Comparison of ENCODE assay signal across 17 cellular contexts in genomic region chr7:1985071-1985470, GRCh38.
DNase-seq lines count a peak whose midpoint lies in the region; ATAC-seq lines count a peak whose summit lies in the region.
"Had no signal": no experiment of that assay in that cellular context is flagged by ENCODE, and none has a peak within 500 bp of the region (broad histone marks: within the 10 kb centered on the region; RNA-seq: fewer than 3 reads in every experiment).

No MANE protein-coding gene starts in this region.

- peaks cover 24% of the 10 kb centered on the region for H3K4me1 Mint-ChIP-seq in T-helper 2 cell treated with Interferon-gamma antibody and Interleukin-4, amounts not matched to agents 5 μg/mL and 100 μg/mL, for 36 hours (ENCODE audit: low read depth)
- H3K4me1 Mint-ChIP-seq in CD4-positive, CD25-positive, alpha-beta regulatory T cell, result peaks cover 11 to 40% (median 24%) of the 10 kb centered on the region in 4 donors
- peaks cover 23 to 42% (median 38%) of the 10 kb centered on the region in 4 donors for H3K4me1 Mint-ChIP-seq in naive thymus-derived CD8-positive, alpha-beta T cell

- DNase-seq in T-helper 2 cell treated with Interferon-gamma antibody and Interleukin-4, amounts not matched to agents 5 μg/mL and 100 μg/mL, for 36 hours (ENCODE audit: low spot score), result no peak
- DNase-seq in T-helper 2 cell (no peak), left cardiac atrium (peak; percentile 11), NCI-H1436 treated with DMSO at 0.1 percent for 48 hours (lab: John Stamatoyannopoulos, UW) (no peak), NCI-H2081 (lab: John Stamatoyannopoulos, UW) (no peak)
- no peak for DNase-seq in CD4-positive, CD25-positive, alpha-beta regulatory T cell
- DNase-seq in naive thymus-derived CD8-positive, alpha-beta T cell, result peak in 1 of 10 donors; percentile 23
- DNase-seq: effector CD4-positive, alpha-beta T cell; GF-D8; GM23248; Karpas-422; NCI-H526; T-helper 1 cell; upper lobe of left lung had no signal

- no peak overlapping the region for H3K27ac ChIP-seq in CD4-positive, CD25-positive, alpha-beta regulatory T cell (ENCODE audit: insufficient read depth, low read length, poor library complexity, severe bottlenecking)
- H3K27ac ChIP-seq: 22Rv1, GM23248, upper lobe of left lung had no signal

- H3K9me3 Mint-ChIP-seq in T-helper 2 cell treated with Interferon-gamma antibody and Interleukin-4, amounts not matched to agents 5 μg/mL and 100 μg/mL, for 36 hours, result no peaks in the 10 kb centered on the region
- H3K9me3 Mint-ChIP-seq in CD4-positive, CD25-positive, alpha-beta regulatory T cell, result no peaks in the 10 kb centered on the region
- H3K9me3 Mint-ChIP-seq in naive thymus-derived CD8-positive, alpha-beta T cell, result no peaks in the 10 kb centered on the region
- H3K9me3 Mint-ChIP-seq: activated T-helper 1 cell treated with anti-CD3 and anti-CD28 coated beads, Interleukin-12 subunit alpha, Interleukin-12 subunit beta, Interleukin-2, Interleukin-4 antibody, amounts not matched to agents 30 ng/mL and 10 ng/mL and 1 ng/mL, durations not matched to agents 14 hours and 24 hours and 36 hours had no signal

- no peaks in the 10 kb centered on the region for H3K9me3 ChIP-seq in CD4-positive, CD25-positive, alpha-beta regulatory T cell (ENCODE audit: control insufficient read depth in 2 of 2, low read length in 2 of 2)
- H3K9me3 ChIP-seq: upper lobe of left lung had no signal

- POLR2A ChIA-PET in naive thymus-derived CD8-positive, alpha-beta T cell (lab: Charles Lee), result no interaction called here

- intact Hi-C loops in left cardiac atrium (cut with DNase I), result no loop called here

- H3K4me3 ChIP-seq in CD4-positive, CD25-positive, alpha-beta regulatory T cell (ENCODE audit: low read depth, low read length), result no peak overlapping the region
- H3K4me3 ChIP-seq: GM23248, upper lobe of left lung had no signal

- H3K27ac Mint-ChIP-seq in T-helper 2 cell treated with Interferon-gamma antibody and Interleukin-4, amounts not matched to agents 5 μg/mL and 100 μg/mL, for 36 hours, result peak overlapping the region; percentile 29
- peak overlapping the region; percentile 56 to 69 (median 69) for H3K27ac Mint-ChIP-seq in CD4-positive, CD25-positive, alpha-beta regulatory T cell
- peak overlapping the region in 9 of 10 donors; percentile 15 to 92 (median 63) for H3K27ac Mint-ChIP-seq in naive thymus-derived CD8-positive, alpha-beta T cell
- H3K27ac Mint-ChIP-seq: activated T-helper 1 cell treated with anti-CD3 and anti-CD28 coated beads, Interleukin-12 subunit alpha, Interleukin-12 subunit beta, Interleukin-2, Interleukin-4 antibody, amounts not matched to agents 30 ng/mL and 10 ng/mL and 1 ng/mL, durations not matched to agents 14 hours and 24 hours and 36 hours had no signal

- H3K4me3 Mint-ChIP-seq in T-helper 2 cell treated with Interferon-gamma antibody and Interleukin-4, amounts not matched to agents 5 μg/mL and 100 μg/mL, for 36 hours, result no peak overlapping the region
- peak overlapping the region in 2 of 4 donors; percentile 13 to 26 for H3K4me3 Mint-ChIP-seq in CD4-positive, CD25-positive, alpha-beta regulatory T cell
- peak overlapping the region in 1 of 10 donors; percentile 3 for H3K4me3 Mint-ChIP-seq in naive thymus-derived CD8-positive, alpha-beta T cell
- H3K4me3 Mint-ChIP-seq: activated T-helper 1 cell treated with anti-CD3 and anti-CD28 coated beads, Interleukin-12 subunit alpha, Interleukin-12 subunit beta, Interleukin-2, Interleukin-4 antibody, amounts not matched to agents 30 ng/mL and 10 ng/mL and 1 ng/mL, durations not matched to agents 14 hours and 24 hours and 36 hours had no signal

- no peaks in the 10 kb centered on the region for H3K36me3 ChIP-seq in CD4-positive, CD25-positive, alpha-beta regulatory T cell (ENCODE audit: control insufficient read depth, insufficient read depth, low read length)

- H3K36me3 Mint-ChIP-seq in T-helper 2 cell treated with Interferon-gamma antibody and Interleukin-4, amounts not matched to agents 5 μg/mL and 100 μg/mL, for 36 hours (ENCODE audit: low read depth), result peaks cover 8% of the 10 kb centered on the region
- peaks cover 6% of the 10 kb centered on the region for H3K36me3 Mint-ChIP-seq in CD4-positive, CD25-positive, alpha-beta regulatory T cell
- H3K36me3 Mint-ChIP-seq in naive thymus-derived CD8-positive, alpha-beta T cell, result peaks cover 0 to 5% (median 5%) of the 10 kb centered on the region in 3 donors

- ATAC-seq in CD4-positive, CD25-positive, alpha-beta regulatory T cell (ENCODE audit: low read depth in 2 of 2), result no peak
- ATAC-seq in left cardiac atrium, result no peak
- no peak for ATAC-seq in naive thymus-derived CD8-positive, alpha-beta T cell
- no peak for ATAC-seq in GM19455 (IDR thresholded peaks at IDR 0.05; ENCODE audit: unreplicated experiment)

- H3K27me3 Mint-ChIP-seq in T-helper 2 cell treated with Interferon-gamma antibody and Interleukin-4, amounts not matched to agents 5 μg/mL and 100 μg/mL, for 36 hours (ENCODE audit: low read depth), result no peaks in the 10 kb centered on the region
- H3K27me3 Mint-ChIP-seq in CD4-positive, CD25-positive, alpha-beta regulatory T cell, result no peaks in the 10 kb centered on the region
- H3K27me3 Mint-ChIP-seq in naive thymus-derived CD8-positive, alpha-beta T cell, result no peaks in the 10 kb centered on the region

- no peaks in the 10 kb centered on the region for H3K27me3 ChIP-seq in CD4-positive, CD25-positive, alpha-beta regulatory T cell (ENCODE audit: control insufficient read depth, insufficient read depth, low read length)
- H3K27me3 ChIP-seq: upper lobe of left lung had no signal

- H3K4me1 ChIP-seq in CD4-positive, CD25-positive, alpha-beta regulatory T cell (ENCODE audit: control insufficient read depth, insufficient read depth, low read length, poor library complexity, severe bottlenecking), result peaks cover 27% of the 10 kb centered on the region
- H3K4me1 ChIP-seq: upper lobe of left lung had no signal
